In genomic region chr13:41152005-41152404, GRCh38 we compare ENCODE assay signal across 34 cellular contexts.
"Had no signal": no experiment of that assay in that cellular context is flagged by ENCODE, and none has a peak within 500 bp of the region (broad histone marks: within the 10 kb centered on the region; RNA-seq: fewer than 3 reads in every experiment).

No MANE protein-coding gene starts in this region.

- H3K27ac ChIP-seq: adrenal gland, body of pancreas, brain microvascular endothelial cell, breast epithelium, VCaP had no signal

- H3K27me3 ChIP-seq: adrenal gland, body of pancreas, brain microvascular endothelial cell, breast epithelium had no signal

- DNase-seq: activated B cell treated with CpG ODN at 0.5 μM for 24 hours; activated CD4-positive, alpha-beta memory T cell treated with anti-CD3 and anti-CD28 coated beads for 36 hours; activated CD4-positive, alpha-beta T cell treated with anti-CD3 and anti-CD28 coated beads for 4 hours; activated CD4-positive, alpha-beta T cell treated with anti-CD3 and anti-CD28 coated beads, Interleukin-2, amount 10 ng/mL, durations not matched to agents 24 days and 14 days; activated CD4-positive, alpha-beta T cell treated with anti-CD3 and anti-CD28 coated beads, Interleukin-2, amount 50 U/mL, for 1 hour; activated CD4-positive, alpha-beta T cell treated with anti-CD3 and anti-CD28 coated beads, Interleukin-2, amount 50 U/mL, for 4 hours; activated CD4-positive, CD25-positive, alpha-beta regulatory T cell treated with anti-CD3 and anti-CD28 coated beads, Interleukin-2, amount 50 U/mL, for 72 hours; activated CD8-positive, alpha-beta memory T cell treated with anti-CD3 and anti-CD28 coated beads, Interleukin-2, amount 50 U/mL, for 4 hours; activated CD8-positive, alpha-beta T cell treated with anti-CD3 and anti-CD28 coated beads for 36 hours; activated effector memory CD4-positive, alpha-beta T cell treated with anti-CD3 and anti-CD28 coated beads, Interleukin-2, amount 50 U/mL, for 16 hours; activated gamma-delta T cell treated with Interleukin-2 at 50 U/mL for 16 hours; activated naive CD4-positive, alpha-beta T cell; activated naive CD4-positive, alpha-beta T cell treated with anti-CD3 and anti-CD28 coated beads for 36 hours; activated naive CD4-positive, alpha-beta T cell treated with anti-CD3 and anti-CD28 coated beads, Interleukin-2, amount 50 U/mL, for 16 hours; activated naive CD8-positive, alpha-beta T cell treated with anti-CD3 and anti-CD28 coated beads for 36 hours; activated T-cell treated with anti-CD3 and anti-CD28 coated beads for 4 hours; activated T-cell treated with anti-CD3 and anti-CD28 coated beads, Interleukin-2, amount 50 U/mL, for 1 hour; activated T-cell treated with anti-CD3 and anti-CD28 coated beads, Interleukin-2, amount 50 U/mL, for 4 hours; activated T-cell treated with anti-CD3 and anti-CD28 coated beads, Interleukin-2, amount 50 U/mL, for 72 hours; adrenal gland; amniotic stem cell; aorta; body of pancreas; brain microvascular endothelial cell; caudate nucleus; cerebellar nuclear complex; T-helper 2 cell; T-helper 9 cell had no signal

- ATAC-seq: activated CD8-positive, alpha-beta T cell treated with anti-CD3 and anti-CD28 coated beads for 36 hours; activated naive CD4-positive, alpha-beta T cell treated with anti-CD3 and anti-CD28 coated beads, Interleukin-2, amount 50 U/mL, for 72 hours; activated T-cell treated with anti-CD3 and anti-CD28 coated beads, Interleukin-2, amount 50 U/mL, for 4 hours; activated T-cell treated with anti-CD3 and anti-CD28 coated beads, Interleukin-2, amount 50 U/mL, for 72 hours; activated T-helper 17 cell treated with anti-CD3 and anti-CD28 coated beads, Interleukin-2, amount 50 U/mL, for 72 hours; body of pancreas had no signal

- H3K36me3 ChIP-seq: adrenal gland, brain microvascular endothelial cell, breast epithelium had no signal

- FAIRE-seq: astrocyte, TTC549 had no signal

- H3K4me1 ChIP-seq: adrenal gland, body of pancreas, breast epithelium had no signal

- H3K4me3 ChIP-seq: adrenal gland, body of pancreas, breast epithelium had no signal
